23 cellular contexts compared by ENCODE assay signal in genomic region chr6:56961151-56961550, GRCh38. TPM values are rescaled to one million over a fixed set of nuclear protein-coding genes. Genes with fewer than 3 reads are reported as not detected.
DNase-seq lines count a peak whose midpoint lies in the region; ATAC-seq, FAIRE-seq and TF ChIP-seq lines count a peak whose summit lies in the region.
"Had no signal": no experiment of that assay in that cellular context is flagged by ENCODE, and none has a peak within 500 bp of the region (broad histone marks: within the 10 kb centered on the region; RNA-seq: fewer than 3 reads in every experiment).

No MANE protein-coding gene starts in this region.

- WGBS in HepG2 (ENCODE audit: low lambda C conversion rate): 3% methylated on average over 2 of the region's 2 CpGs

- H3K4me3 ChIP-seq in RWPE2 (ENCODE audit: severe bottlenecking): no peak overlapping the region
- H3K4me3 ChIP-seq in HepG2 (replicated peaks in 1 of 3; ENCODE audit: insufficient read depth in 1 of 3, low read depth in 2 of 3, low read length in 3 of 3): no peak overlapping the region
- H3K4me3 ChIP-seq: cardiac muscle cell, uterus had no signal

- no peak overlapping the region for H3K9ac ChIP-seq in HepG2 (ENCODE audit: insufficient read depth, low read depth, low read length)

- no peak for TF ChIP-seq EP300 in HepG2 (IDR thresholded peaks at IDR 0.05; ENCODE audit: low read depth in 2 of 2, low read length in 2 of 2)
- TF ChIP-seq EP300 in HepG2 (CRISPR knock-in tag; IDR thresholded peaks at IDR 0.05; ENCODE audit: borderline replicate concordance): no peak

- intact Hi-C loops in HepG2 (cut with micrococcal nuclease; ENCODE audit: unreplicated experiment): no loop called here
- intact Hi-C loops in CD14-positive monocyte (cut with micrococcal nuclease): no loop called here

- TF ChIP-seq RAD21 in HepG2 (CRISPR knock-in tag; IDR thresholded peaks at IDR 0.05): no peak

- in situ Hi-C loops in HepG2 (cut with HindIII; ENCODE audit: extremely low pct_ligation_motif_present, low pct_unique_long_range_greater_than_20kb): no loop called here

- no peak overlapping the region for H3K4me3 Mint-ChIP-seq in CD14-positive monocyte
- H3K4me3 Mint-ChIP-seq: activated T-cell treated with anti-CD3 and anti-CD28 coated beads, Interleukin-2, amount 50 U/mL, for 4 hours; CD8-positive, alpha-beta T cell; naive thymus-derived CD4-positive, alpha-beta T cell; stimulated activated memory B cell treated with anti-CD40 and anti-IgM and Interleukin-4, amounts not matched to agents 10 μg/mL and 1 μg/mL and 100 μg/mL, for 72 hours had no signal

- H3K27me3 ChIP-seq in RWPE2 (ENCODE audit: insufficient read depth, poor library complexity, severe bottlenecking) (no peaks in the 10 kb centered on the region), HepG2 (ENCODE audit: control insufficient read depth in 1 of 2, insufficient read depth in 2 of 2, low read length in 2 of 2) (peaks cover 0 to 14% of the 10 kb centered on the region in 2 experiments; a peak in 2 of 5 replicates)
- H3K27me3 ChIP-seq: uterus had no signal

- BruUV-seq in HepG2 (replicated peaks; lab: Mats Ljungman, UMichigan): no TSS peak

- H3K4me1 ChIP-seq in RWPE2 (ENCODE audit: insufficient read depth, poor library complexity, severe bottlenecking): peaks cover 17% of the 10 kb centered on the region
- H3K4me1 ChIP-seq in HepG2 (ENCODE audit: insufficient read depth, low read length): peaks cover 3% of the 10 kb centered on the region; the same call in 1 of the 2 replicates
- H3K4me1 ChIP-seq: uterus had no signal

- H3K27ac ChIP-seq in RWPE2 (ENCODE audit: poor library complexity, severe bottlenecking) (no peak overlapping the region), HepG2 (ENCODE audit: extremely low read length, insufficient read depth, low read length) (no peak overlapping the region)
- H3K27ac ChIP-seq: cardiac muscle cell, uterus had no signal

- H2AFZ ChIP-seq in HepG2 (ENCODE audit: low read length): no peak overlapping the region

- no peaks in the 10 kb centered on the region for H3K79me2 ChIP-seq in HepG2 (ENCODE audit: insufficient read depth, low read length)

- peaks cover 2 to 4% (median 4%) of the 10 kb centered on the region in 3 donors for H3K27me3 Mint-ChIP-seq in CD14-positive monocyte (ENCODE audit: low read depth in 3 of 3)

- CTCF ChIA-PET in HepG2 (lab: Yijun Ruan, JAX; ENCODE audit: low intra/inter-chr PET ratio, low total read pairs): no interaction called here

- ATAC-seq in RWPE2 (ENCODE audit: low read depth) (peak; percentile 53; the same call in 1 of the 3 replicates), HepG2 (no peak), GM18520 (IDR thresholded peaks at IDR 0.05; ENCODE audit: unreplicated experiment) (no peak), GM19452 (IDR thresholded peaks at IDR 0.05; ENCODE audit: unreplicated experiment) (no peak)
- ATAC-seq: activated CD4-positive, CD25-positive, alpha-beta regulatory T cell treated with anti-CD3 and anti-CD28 coated beads, Interleukin-2, amount 50 U/mL, for 24 hours; activated T-cell treated with anti-CD3 and anti-CD28 coated beads, Interleukin-2, amount 50 U/mL, for 4 hours; CD8-positive, alpha-beta T cell; naive thymus-derived CD4-positive, alpha-beta T cell; stimulated activated memory B cell treated with anti-CD40 and anti-IgM and Interleukin-4, amounts not matched to agents 10 μg/mL and 1 μg/mL and 100 μg/mL, for 72 hours had no signal

- H4K20me1 ChIP-seq in HepG2 (ENCODE audit: insufficient read depth, low read length): no peaks in the 10 kb centered on the region

- no peaks in the 10 kb centered on the region for H3K9me3 Mint-ChIP-seq in CD14-positive monocyte
- H3K9me3 Mint-ChIP-seq: activated T-cell treated with anti-CD3 and anti-CD28 coated beads, Interleukin-2, amount 50 U/mL, for 4 hours; CD8-positive, alpha-beta T cell; stimulated activated memory B cell treated with anti-CD40 and anti-IgM and Interleukin-4, amounts not matched to agents 10 μg/mL and 1 μg/mL and 100 μg/mL, for 72 hours had no signal

- H3K36me3 ChIP-seq in RWPE2 (ENCODE audit: low read depth) (no peaks in the 10 kb centered on the region), HepG2 (replicated peaks in 1 of 2; ENCODE audit: control insufficient read depth in 1 of 2, insufficient read depth in 2 of 2, low read length in 2 of 2) (no peaks in the 10 kb centered on the region)
- H3K36me3 ChIP-seq: cardiac muscle cell, uterus had no signal

- no peak for TF ChIP-seq POLR2A in HepG2 (IDR thresholded peaks at IDR 0.05; ENCODE audit: insufficient read depth in 1 of 2, low read depth in 2 of 2, low read length in 2 of 2)

- TF ChIP-seq CTCF in GM12873 (IDR thresholded peaks at IDR 0.05; ENCODE audit: insufficient read depth, low read depth, low read length, missing control alignments) (peak; percentile 7), RWPE2 (IDR thresholded peaks at IDR 0.05; ENCODE audit: poor library complexity, severe bottlenecking) (peak; percentile 44), HepG2 (CRISPR knock-in tag; IDR thresholded peaks at IDR 0.05) (no peak), CD14-positive monocyte (IDR thresholded peaks at IDR 0.05) (no peak)

- FAIRE-seq in HepG2 (lab: Jason Lieb, UNC): no peak
- FAIRE-seq: endometrium, small intestine had no signal

- no peaks in the 10 kb centered on the region for H3K36me3 Mint-ChIP-seq in CD14-positive monocyte
- H3K36me3 Mint-ChIP-seq: CD8-positive, alpha-beta T cell; naive thymus-derived CD4-positive, alpha-beta T cell; stimulated activated memory B cell treated with anti-CD40 and anti-IgM and Interleukin-4, amounts not matched to agents 10 μg/mL and 1 μg/mL and 100 μg/mL, for 72 hours had no signal

- POLR2A ChIA-PET in HepG2 (lab: Yijun Ruan, JAX): no interaction called here

- H3K9me3 ChIP-seq in RWPE2 (ENCODE audit: severe bottlenecking) (no peaks in the 10 kb centered on the region), HepG2 (ENCODE audit: low read length) (no peaks in the 10 kb centered on the region)
- H3K9me3 ChIP-seq: uterus had no signal

- H3K4me1 Mint-ChIP-seq in CD14-positive monocyte: no peaks in the 10 kb centered on the region
- H3K4me1 Mint-ChIP-seq: naive thymus-derived CD4-positive, alpha-beta T cell; stimulated activated memory B cell treated with anti-CD40 and anti-IgM and Interleukin-4, amounts not matched to agents 10 μg/mL and 1 μg/mL and 100 μg/mL, for 72 hours had no signal

- no peak overlapping the region for H3K4me2 ChIP-seq in HepG2 (ENCODE audit: low read depth, low read length)

- H3K27ac Mint-ChIP-seq in CD14-positive monocyte: no peak overlapping the region
- H3K27ac Mint-ChIP-seq: CD8-positive, alpha-beta T cell; naive thymus-derived CD4-positive, alpha-beta T cell; stimulated activated memory B cell treated with anti-CD40 and anti-IgM and Interleukin-4, amounts not matched to agents 10 μg/mL and 1 μg/mL and 100 μg/mL, for 72 hours had no signal

- DNase-seq in LHCN-M2 (ENCODE audit: low read depth) (peak; percentile 51), RWPE2 (ENCODE audit: low spot score) (no peak), HepG2 (ENCODE audit: low spot score) (no peak), CD14-positive monocyte (ENCODE audit: low spot score) (no peak)
- DNase-seq: activated CD8-positive, alpha-beta memory T cell treated with anti-CD3 and anti-CD28 coated beads for 24 hours; activated naive CD4-positive, alpha-beta T cell; activated T-cell treated with anti-CD3 and anti-CD28 coated beads, Interleukin-2, amount 50 U/mL, for 4 hours; amniotic stem cell; CD8-positive, alpha-beta T cell; DMS53; naive thymus-derived CD4-positive, alpha-beta T cell; NCI-H526 treated with DMSO at 0.1 percent for 48 hours; SIG-M5; small intestine; stimulated activated CD4-positive, alpha-beta T cell treated with anti-CD3 and anti-CD28 coated beads, Interleukin-2, amount 100 ng/mL, for 24 hours; uterus had no signal

RNA-seq across cellular contexts. Expression of gene BEND6, which starts 6.2 kb away (rescaled TPM):
- total RNA-seq in LHCN-M2 (2014; rRNA removed) (8.7 and 14.1 TPM in 2 replicates), HepG2 (2016; rRNA removed; fragmentation: Illumina TruSeq; extraction: Trizol) (0.20 and 0.25 TPM in 2 replicates)
- polyA plus RNA-seq in LHCN-M2 (2012): 6.2 TPM
- total RNA-seq in HepG2 (2016; cell fraction: cytosol; rRNA removed; fragmentation: Illumina TruSeq; extraction: Trizol; ENCODE audit: low read depth): 0.44 and 0.71 TPM in 2 replicates
- 0.12 and 0.43 TPM in 2 replicates for total RNA-seq in HepG2 (2016; cell fraction: insoluble cytoplasmic fraction; rRNA removed; fragmentation: Illumina TruSeq; extraction: Trizol)
- 0.43 and 0.55 TPM in 2 replicates for total RNA-seq in HepG2 (2016; cell fraction: membrane; rRNA removed; fragmentation: Illumina TruSeq; extraction: Trizol)
- total RNA-seq in HepG2 (2016; cell fraction: nucleus; rRNA removed; fragmentation: Illumina TruSeq; extraction: Trizol): 0.09 and 0.25 TPM in 2 replicates
- polyA plus RNA-seq in HepG2 (2011; rRNA removed) (0.10 and 0.21 TPM in 2 replicates), CD14-positive monocyte (not detected)
- 0.09 and 0.13 TPM in 2 replicates for polyA plus RNA-seq in HepG2 (2011; cell fraction: cytosol; rRNA removed)
- not detected in 2 replicates for polyA plus RNA-seq in HepG2 (2011; cell fraction: nucleus; rRNA removed)
- polyA plus RNA-seq in HepG2 (2012): 0.12 and 0.29 TPM in 2 replicates
- polyA plus RNA-seq in HepG2 (2016; cell fraction: cytosol; fragmentation: Illumina TruSeq; extraction: Trizol; ENCODE audit: low read depth): 0.19 and 0.40 TPM in 2 replicates
- polyA plus RNA-seq in HepG2 (2016; cell fraction: insoluble cytoplasmic fraction; fragmentation: Illumina TruSeq; extraction: Trizol; ENCODE audit: low read depth): 0.21 and 0.35 TPM in 2 replicates
- polyA plus RNA-seq in HepG2 (2016; cell fraction: membrane; fragmentation: Illumina TruSeq; extraction: Trizol; ENCODE audit: low read depth): 0.33 and 0.54 TPM in 2 replicates
- polyA plus RNA-seq in HepG2 (2016; cell fraction: nucleus; fragmentation: Illumina TruSeq; extraction: Trizol; ENCODE audit: insufficient read depth, low read depth): 0.12 TPM in 1 of 2 replicates, not detected in the other
- 0.04 and 0.37 TPM in 2 replicates for polyA minus RNA-seq in HepG2 (2011; rRNA and poly(A)+ RNA removed; ENCODE audit: low replicate concordance)
- 0.20 TPM in 1 of 2 replicates, not detected in the other for polyA minus RNA-seq in HepG2 (2011; cell fraction: cytosol; rRNA and poly(A)+ RNA removed)
- polyA minus RNA-seq in HepG2 (2011; cell fraction: nucleus; rRNA and poly(A)+ RNA removed): 0.12 and 0.13 TPM in 2 replicates
- total RNA-seq: CD8-positive, alpha-beta T cell had no signal
- polyA plus RNA-seq: naive thymus-derived CD4-positive, alpha-beta T cell had no signal

Comparison
In these comparisons a context has a peak if more than half of its experiments do, and no peak if none do; other contexts are left out.
1. CTCF ChIP-seq: peak in GM12873 (single experiment) and RWPE2 (single experiment); none in HepG2 (single experiment) and CD14-positive monocyte (single experiment).